Comparison of ENCODE assay signal across 1 cellular context in the genomic region with DNA sequence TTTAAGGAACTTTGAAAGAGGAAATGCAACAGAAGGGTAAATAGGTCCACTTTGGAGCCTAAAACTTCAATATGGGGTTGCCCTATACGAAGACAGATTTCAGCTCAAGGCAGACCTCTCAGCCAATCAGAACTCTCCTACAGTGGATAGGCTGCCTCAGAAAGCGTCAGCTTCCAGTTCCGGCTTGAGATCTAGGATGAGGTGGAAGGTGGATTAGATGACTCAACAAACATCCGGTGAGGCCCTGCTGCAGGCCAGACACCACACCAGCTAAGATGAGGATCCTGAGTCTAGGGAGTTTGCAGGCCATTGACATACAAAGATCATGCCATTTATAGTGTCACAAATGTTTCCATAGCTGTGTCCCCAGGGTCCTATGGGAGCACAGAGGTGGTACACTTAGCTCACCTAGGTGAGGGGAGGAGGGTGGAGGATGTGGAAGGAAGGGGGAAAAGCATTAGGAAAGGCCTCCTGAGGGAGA.
TF ChIP-seq lines count a peak whose summit lies in the region.

No MANE protein-coding gene starts in this region.

TF ChIP-seq in GM12878, 131 proteins besides CTCF, POLR2A, EP300 and RAD21 (continued from another document and continues in another):
- TF ChIP-seq ZNF207 (IDR thresholded peaks at IDR 0.05; ENCODE audit: borderline replicate concordance) (no peak), POU2F2 (IDR thresholded peaks at IDR 0.05; ENCODE audit: borderline replicate concordance, low read depth, low read length) (0 out of 3 replicates have a peak, but pooled peaks have one; percentile 29), STAT1 (conservative IDR thresholded peaks at IDR 0.05) (no peak), HDAC6 (IDR thresholded peaks at IDR 0.05; ENCODE audit: unreplicated experiment) (no peak), ZBED1 (IDR thresholded peaks at IDR 0.05; ENCODE audit: borderline replicate concordance) (no peak), RUNX3 (IDR thresholded peaks at IDR 0.05; ENCODE audit: low read length) (0 out of 2 replicates have a peak, but pooled peaks have one; percentile 74), GABPA (IDR thresholded peaks at IDR 0.05; ENCODE audit: low read depth) (peak; percentile 82), MEF2A (IDR thresholded peaks at IDR 0.05; ENCODE audit: insufficient read depth, low read depth, low read length) (no peak; the same call in 1 of the 2 replicates), PAX5 (IDR thresholded peaks at IDR 0.05; ENCODE audit: borderline replicate concordance, low read depth, low read length) (0 out of 2 replicates have a peak, but pooled peaks have one; percentile 35), LARP7 (IDR thresholded peaks at IDR 0.05) (no peak), SMARCA5 (IDR thresholded peaks at IDR 0.05) (0 out of 2 replicates have a peak, but pooled peaks have one; percentile 82), NR2F1 (conservative IDR thresholded peaks at IDR 0.05) (0 out of 2 replicates have a peak, but pooled peaks have one; percentile 53), SMAD5 (IDR thresholded peaks at IDR 0.05; ENCODE audit: low read depth) (no peak), JUND (IDR thresholded peaks at IDR 0.05; ENCODE audit: low read depth, low read length) (peak; percentile 19; the same call in 1 of the 2 replicates), MTA3 (IDR thresholded peaks at IDR 0.05; ENCODE audit: borderline replicate concordance, low read length) (no peak), SREBF1 (IDR thresholded peaks at IDR 0.05; ENCODE audit: low read length) (no peak), IRF4 (IDR thresholded peaks at IDR 0.05; ENCODE audit: low read depth, low read length) (peak; percentile 83), CEBPB (IDR thresholded peaks at IDR 0.05; ENCODE audit: borderline replicate concordance in 1 of 2, low read depth in 2 of 2, low read length in 2 of 2) (no peak), CHD2 (IDR thresholded peaks at IDR 0.05; ENCODE audit: borderline replicate concordance, low read depth, low read length) (peak; percentile 53; the same call in 1 of the 2 replicates), SREBF2 (IDR thresholded peaks at IDR 0.05; ENCODE audit: low read length) (no peak), JUNB (IDR thresholded peaks at IDR 0.05) (peak; percentile 84), ZZZ3 (IDR thresholded peaks at IDR 0.05; ENCODE audit: control insufficient read depth, insufficient read length, low read depth) (no peak), MYB (IDR thresholded peaks at IDR 0.05; ENCODE audit: borderline replicate concordance, low read depth, low read length) (no peak)
- TF ChIP-seq, protein P1, sequence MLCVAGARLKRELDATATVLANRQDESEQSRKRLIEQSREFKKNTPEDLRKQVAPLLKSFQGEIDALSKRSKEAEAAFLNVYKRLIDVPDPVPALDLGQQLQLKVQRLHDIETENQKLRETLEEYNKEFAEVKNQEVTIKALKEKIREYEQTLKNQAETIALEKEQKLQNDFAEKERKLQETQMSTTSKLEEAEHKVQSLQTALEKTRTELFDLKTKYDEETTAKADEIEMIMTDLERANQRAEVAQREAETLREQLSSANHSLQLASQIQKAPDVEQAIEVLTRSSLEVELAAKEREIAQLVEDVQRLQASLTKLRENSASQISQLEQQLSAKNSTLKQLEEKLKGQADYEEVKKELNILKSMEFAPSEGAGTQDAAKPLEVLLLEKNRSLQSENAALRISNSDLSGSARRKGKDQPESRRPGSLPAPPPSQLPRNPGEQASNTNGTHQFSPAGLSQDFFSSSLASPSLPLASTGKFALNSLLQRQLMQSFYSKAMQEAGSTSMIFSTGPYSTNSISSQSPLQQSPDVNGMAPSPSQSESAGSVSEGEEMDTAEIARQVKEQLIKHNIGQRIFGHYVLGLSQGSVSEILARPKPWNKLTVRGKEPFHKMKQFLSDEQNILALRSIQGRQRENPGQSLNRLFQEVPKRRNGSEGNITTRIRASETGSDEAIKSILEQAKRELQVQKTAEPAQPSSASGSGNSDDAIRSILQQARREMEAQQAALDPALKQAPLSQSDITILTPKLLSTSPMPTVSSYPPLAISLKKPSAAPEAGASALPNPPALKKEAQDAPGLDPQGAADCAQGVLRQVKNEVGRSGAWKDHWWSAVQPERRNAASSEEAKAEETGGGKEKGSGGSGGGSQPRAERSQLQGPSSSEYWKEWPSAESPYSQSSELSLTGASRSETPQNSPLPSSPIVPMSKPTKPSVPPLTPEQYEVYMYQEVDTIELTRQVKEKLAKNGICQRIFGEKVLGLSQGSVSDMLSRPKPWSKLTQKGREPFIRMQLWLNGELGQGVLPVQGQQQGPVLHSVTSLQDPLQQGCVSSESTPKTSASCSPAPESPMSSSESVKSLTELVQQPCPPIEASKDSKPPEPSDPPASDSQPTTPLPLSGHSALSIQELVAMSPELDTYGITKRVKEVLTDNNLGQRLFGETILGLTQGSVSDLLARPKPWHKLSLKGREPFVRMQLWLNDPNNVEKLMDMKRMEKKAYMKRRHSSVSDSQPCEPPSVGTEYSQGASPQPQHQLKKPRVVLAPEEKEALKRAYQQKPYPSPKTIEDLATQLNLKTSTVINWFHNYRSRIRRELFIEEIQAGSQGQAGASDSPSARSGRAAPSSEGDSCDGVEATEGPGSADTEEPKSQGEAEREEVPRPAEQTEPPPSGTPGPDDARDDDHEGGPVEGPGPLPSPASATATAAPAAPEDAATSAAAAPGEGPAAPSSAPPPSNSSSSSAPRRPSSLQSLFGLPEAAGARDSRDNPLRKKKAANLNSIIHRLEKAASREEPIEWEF (IDR thresholded peaks at IDR 0.05; ENCODE audit: insufficient replicate concordance, low read depth, low read length): no peak
- TF ChIP-seq, protein P2, sequence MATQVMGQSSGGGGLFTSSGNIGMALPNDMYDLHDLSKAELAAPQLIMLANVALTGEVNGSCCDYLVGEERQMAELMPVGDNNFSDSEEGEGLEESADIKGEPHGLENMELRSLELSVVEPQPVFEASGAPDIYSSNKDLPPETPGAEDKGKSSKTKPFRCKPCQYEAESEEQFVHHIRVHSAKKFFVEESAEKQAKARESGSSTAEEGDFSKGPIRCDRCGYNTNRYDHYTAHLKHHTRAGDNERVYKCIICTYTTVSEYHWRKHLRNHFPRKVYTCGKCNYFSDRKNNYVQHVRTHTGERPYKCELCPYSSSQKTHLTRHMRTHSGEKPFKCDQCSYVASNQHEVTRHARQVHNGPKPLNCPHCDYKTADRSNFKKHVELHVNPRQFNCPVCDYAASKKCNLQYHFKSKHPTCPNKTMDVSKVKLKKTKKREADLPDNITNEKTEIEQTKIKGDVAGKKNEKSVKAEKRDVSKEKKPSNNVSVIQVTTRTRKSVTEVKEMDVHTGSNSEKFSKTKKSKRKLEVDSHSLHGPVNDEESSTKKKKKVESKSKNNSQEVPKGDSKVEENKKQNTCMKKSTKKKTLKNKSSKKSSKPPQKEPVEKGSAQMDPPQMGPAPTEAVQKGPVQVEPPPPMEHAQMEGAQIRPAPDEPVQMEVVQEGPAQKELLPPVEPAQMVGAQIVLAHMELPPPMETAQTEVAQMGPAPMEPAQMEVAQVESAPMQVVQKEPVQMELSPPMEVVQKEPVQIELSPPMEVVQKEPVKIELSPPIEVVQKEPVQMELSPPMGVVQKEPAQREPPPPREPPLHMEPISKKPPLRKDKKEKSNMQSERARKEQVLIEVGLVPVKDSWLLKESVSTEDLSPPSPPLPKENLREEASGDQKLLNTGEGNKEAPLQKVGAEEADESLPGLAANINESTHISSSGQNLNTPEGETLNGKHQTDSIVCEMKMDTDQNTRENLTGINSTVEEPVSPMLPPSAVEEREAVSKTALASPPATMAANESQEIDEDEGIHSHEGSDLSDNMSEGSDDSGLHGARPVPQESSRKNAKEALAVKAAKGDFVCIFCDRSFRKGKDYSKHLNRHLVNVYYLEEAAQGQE (IDR thresholded peaks at IDR 0.05; ENCODE audit: low read depth, low read length): no peak
- TF ChIP-seq, protein P3, sequence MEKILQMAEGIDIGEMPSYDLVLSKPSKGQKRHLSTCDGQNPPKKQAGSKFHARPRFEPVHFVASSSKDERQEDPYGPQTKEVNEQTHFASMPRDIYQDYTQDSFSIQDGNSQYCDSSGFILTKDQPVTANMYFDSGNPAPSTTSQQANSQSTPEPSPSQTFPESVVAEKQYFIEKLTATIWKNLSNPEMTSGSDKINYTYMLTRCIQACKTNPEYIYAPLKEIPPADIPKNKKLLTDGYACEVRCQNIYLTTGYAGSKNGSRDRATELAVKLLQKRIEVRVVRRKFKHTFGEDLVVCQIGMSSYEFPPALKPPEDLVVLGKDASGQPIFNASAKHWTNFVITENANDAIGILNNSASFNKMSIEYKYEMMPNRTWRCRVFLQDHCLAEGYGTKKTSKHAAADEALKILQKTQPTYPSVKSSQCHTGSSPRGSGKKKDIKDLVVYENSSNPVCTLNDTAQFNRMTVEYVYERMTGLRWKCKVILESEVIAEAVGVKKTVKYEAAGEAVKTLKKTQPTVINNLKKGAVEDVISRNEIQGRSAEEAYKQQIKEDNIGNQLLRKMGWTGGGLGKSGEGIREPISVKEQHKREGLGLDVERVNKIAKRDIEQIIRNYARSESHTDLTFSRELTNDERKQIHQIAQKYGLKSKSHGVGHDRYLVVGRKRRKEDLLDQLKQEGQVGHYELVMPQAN (conservative IDR thresholded peaks at IDR 0.05): no peak
- TF ChIP-seq, protein P4, sequence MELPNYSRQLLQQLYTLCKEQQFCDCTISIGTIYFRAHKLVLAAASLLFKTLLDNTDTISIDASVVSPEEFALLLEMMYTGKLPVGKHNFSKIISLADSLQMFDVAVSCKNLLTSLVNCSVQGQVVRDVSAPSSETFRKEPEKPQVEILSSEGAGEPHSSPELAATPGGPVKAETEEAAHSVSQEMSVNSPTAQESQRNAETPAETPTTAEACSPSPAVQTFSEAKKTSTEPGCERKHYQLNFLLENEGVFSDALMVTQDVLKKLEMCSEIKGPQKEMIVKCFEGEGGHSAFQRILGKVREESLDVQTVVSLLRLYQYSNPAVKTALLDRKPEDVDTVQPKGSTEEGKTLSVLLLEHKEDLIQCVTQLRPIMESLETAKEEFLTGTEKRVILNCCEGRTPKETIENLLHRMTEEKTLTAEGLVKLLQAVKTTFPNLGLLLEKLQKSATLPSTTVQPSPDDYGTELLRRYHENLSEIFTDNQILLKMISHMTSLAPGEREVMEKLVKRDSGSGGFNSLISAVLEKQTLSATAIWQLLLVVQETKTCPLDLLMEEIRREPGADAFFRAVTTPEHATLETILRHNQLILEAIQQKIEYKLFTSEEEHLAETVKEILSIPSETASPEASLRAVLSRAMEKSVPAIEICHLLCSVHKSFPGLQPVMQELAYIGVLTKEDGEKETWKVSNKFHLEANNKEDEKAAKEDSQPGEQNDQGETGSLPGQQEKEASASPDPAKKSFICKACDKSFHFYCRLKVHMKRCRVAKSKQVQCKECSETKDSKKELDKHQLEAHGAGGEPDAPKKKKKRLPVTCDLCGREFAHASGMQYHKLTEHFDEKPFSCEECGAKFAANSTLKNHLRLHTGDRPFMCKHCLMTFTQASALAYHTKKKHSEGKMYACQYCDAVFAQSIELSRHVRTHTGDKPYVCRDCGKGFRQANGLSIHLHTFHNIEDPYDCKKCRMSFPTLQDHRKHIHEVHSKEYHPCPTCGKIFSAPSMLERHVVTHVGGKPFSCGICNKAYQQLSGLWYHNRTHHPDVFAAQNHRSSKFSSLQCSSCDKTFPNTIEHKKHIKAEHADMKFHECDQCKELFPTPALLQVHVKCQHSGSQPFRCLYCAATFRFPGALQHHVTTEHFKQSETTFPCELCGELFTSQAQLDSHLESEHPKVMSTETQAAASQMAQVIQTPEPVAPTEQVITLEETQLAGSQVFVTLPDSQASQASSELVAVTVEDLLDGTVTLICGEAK (IDR thresholded peaks at IDR 0.05; ENCODE audit: borderline replicate concordance): peak; percentile 77
- TF ChIP-seq, protein P5, sequence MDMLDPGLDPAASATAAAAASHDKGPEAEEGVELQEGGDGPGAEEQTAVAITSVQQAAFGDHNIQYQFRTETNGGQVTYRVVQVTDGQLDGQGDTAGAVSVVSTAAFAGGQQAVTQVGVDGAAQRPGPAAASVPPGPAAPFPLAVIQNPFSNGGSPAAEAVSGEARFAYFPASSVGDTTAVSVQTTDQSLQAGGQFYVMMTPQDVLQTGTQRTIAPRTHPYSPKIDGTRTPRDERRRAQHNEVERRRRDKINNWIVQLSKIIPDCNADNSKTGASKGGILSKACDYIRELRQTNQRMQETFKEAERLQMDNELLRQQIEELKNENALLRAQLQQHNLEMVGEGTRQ (IDR thresholded peaks at IDR 0.05; ENCODE audit: borderline replicate concordance, low read depth, low read length): no peak
- TF ChIP-seq, protein P6, sequence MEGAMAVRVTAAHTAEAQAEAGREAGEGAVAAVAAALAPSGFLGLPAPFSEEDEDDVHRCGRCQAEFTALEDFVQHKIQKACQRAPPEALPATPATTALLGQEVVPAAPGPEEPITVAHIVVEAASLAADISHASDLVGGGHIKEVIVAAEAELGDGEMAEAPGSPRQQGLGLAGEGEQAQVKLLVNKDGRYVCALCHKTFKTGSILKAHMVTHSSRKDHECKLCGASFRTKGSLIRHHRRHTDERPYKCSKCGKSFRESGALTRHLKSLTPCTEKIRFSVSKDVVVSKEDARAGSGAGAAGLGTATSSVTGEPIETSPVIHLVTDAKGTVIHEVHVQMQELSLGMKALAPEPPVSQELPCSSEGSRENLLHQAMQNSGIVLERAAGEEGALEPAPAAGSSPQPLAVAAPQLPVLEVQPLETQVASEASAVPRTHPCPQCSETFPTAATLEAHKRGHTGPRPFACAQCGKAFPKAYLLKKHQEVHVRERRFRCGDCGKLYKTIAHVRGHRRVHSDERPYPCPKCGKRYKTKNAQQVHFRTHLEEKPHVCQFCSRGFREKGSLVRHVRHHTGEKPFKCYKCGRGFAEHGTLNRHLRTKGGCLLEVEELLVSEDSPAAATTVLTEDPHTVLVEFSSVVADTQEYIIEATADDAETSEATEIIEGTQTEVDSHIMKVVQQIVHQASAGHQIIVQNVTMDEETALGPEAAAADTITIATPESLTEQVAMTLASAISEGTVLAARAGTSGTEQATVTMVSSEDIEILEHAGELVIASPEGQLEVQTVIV (IDR thresholded peaks at IDR 0.05; ENCODE audit: borderline replicate concordance, partially characterized antibody): no peak
- TF ChIP-seq, protein P7, sequence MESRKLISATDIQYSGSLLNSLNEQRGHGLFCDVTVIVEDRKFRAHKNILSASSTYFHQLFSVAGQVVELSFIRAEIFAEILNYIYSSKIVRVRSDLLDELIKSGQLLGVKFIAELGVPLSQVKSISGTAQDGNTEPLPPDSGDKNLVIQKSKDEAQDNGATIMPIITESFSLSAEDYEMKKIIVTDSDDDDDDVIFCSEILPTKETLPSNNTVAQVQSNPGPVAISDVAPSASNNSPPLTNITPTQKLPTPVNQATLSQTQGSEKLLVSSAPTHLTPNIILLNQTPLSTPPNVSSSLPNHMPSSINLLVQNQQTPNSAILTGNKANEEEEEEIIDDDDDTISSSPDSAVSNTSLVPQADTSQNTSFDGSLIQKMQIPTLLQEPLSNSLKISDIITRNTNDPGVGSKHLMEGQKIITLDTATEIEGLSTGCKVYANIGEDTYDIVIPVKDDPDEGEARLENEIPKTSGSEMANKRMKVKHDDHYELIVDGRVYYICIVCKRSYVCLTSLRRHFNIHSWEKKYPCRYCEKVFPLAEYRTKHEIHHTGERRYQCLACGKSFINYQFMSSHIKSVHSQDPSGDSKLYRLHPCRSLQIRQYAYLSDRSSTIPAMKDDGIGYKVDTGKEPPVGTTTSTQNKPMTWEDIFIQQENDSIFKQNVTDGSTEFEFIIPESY (IDR thresholded peaks at IDR 0.05): no peak
- TF ChIP-seq, protein P8, sequence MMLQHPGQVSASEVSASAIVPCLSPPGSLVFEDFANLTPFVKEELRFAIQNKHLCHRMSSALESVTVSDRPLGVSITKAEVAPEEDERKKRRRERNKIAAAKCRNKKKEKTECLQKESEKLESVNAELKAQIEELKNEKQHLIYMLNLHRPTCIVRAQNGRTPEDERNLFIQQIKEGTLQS (IDR thresholded peaks at IDR 0.05; ENCODE audit: borderline replicate concordance, extremely low read depth, low read depth, low read length): no peak
